Comparison of ENCODE assay signal across 7 cellular contexts in the genomic region with DNA sequence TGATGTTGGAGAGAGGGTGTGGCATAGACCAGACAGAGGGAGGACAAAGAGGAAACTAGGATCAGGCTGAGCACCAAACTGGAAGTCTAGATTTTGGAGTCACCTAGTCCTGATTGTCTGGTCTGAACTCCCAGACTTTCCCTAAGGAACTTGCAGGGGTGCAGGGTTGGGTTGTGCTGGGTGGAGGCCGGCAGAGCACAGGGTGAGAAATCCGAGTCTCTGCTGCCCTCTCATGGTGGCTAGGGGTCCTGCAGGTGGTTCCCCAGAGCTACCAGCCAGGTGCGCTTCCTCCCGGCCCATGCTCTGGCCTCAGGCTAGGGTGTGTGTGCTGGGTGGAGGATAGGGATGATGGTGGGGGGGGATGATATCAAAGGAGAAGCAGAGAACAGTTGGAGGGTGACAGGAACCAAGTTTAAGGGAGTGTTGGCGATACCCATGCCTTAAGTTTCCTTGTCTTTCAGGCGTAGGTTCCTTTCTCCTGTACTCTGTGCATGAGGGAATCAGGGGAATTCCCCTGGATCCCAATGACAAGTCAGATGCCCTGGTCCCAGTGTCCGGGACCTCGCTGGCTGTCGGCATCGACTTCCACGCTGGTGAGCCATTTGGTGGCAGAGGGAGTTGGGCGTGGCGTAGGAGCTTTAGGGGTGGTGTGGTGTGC. TPM values are rescaled to one million over a fixed set of nuclear protein-coding genes. Genes with fewer than 3 reads are reported as not detected.
DNase-seq lines count a peak whose midpoint lies in the region; ATAC-seq and TF ChIP-seq lines count a peak whose summit lies in the region.

No MANE protein-coding gene starts in this region.

- peak; percentile 93 for TF ChIP-seq CTCF in GM13976 (IDR thresholded peaks at IDR 0.05; ENCODE audit: borderline replicate concordance, control extremely low read depth, extremely low read depth, insufficient read depth, missing control alignments)

- no peaks in the 10 kb centered on the region for H3K27me3 Mint-ChIP-seq in T-helper 17 cell

- H3K36me3 Mint-ChIP-seq in T-helper 17 cell (ENCODE audit: low read depth), result no peaks in the 10 kb centered on the region

- in situ Hi-C loops in GM13976 (cut with MboI; ENCODE audit: low sequenced_read_pairs, unreplicated experiment), result no loop called here

- peak; percentile 96 for DNase-seq in GM13976 (ENCODE audit: low spot score)
- peak; percentile 23 for DNase-seq in NCI-H1105 treated with DMSO at 0.1 percent for 48 hours (lab: John Stamatoyannopoulos, UW)
- DNase-seq in T-helper 17 cell, result peak; percentile 60 to 77 (median 64)
- peak; percentile 47 for DNase-seq in amniotic epithelial cell (ENCODE audit: low read depth)
- peak; percentile 94 for DNase-seq in hepatic stellate cell (ENCODE audit: low spot score)
- peak; percentile 60 to 85 for DNase-seq in stimulated activated CD4-positive, alpha-beta T cell treated with anti-CD3 and anti-CD28 coated beads, Interleukin-12 subunit alpha, Interleukin-12 subunit beta, amount 100 ng/mL, for 24 hours (ENCODE audit: low read depth in 2 of 2)

- no peak overlapping the region for H3K27ac Mint-ChIP-seq in T-helper 17 cell

- no peaks in the 10 kb centered on the region for H3K9me3 ChIP-seq in T-helper 17 cell (ENCODE audit: control insufficient read depth, low read length, poor library complexity, severe bottlenecking)

- ATAC-seq in HG02642 (IDR thresholded peaks at IDR 0.05; ENCODE audit: poor library complexity, unreplicated experiment) (peak; percentile 89), T-helper 17 cell (peak; percentile 98)

- H3K4me3 Mint-ChIP-seq in T-helper 17 cell, result no peak overlapping the region

- peaks cover 10% of the 10 kb centered on the region for H3K4me1 Mint-ChIP-seq in T-helper 17 cell

RNA-seq across cellular contexts. Expression of a gene that starts 33.5 kb away (rescaled TPM):
- not detected for total RNA-seq in T-helper 17 cell

RNA-seq across cellular contexts. Expression of a gene that starts 35.6 kb away (rescaled TPM):
- not detected for total RNA-seq in T-helper 17 cell

RNA-seq across cellular contexts. Expression of a gene that starts 46.5 kb away (rescaled TPM):
- 10 to 100 TPM; 28.8 to 36.9 TPM for total RNA-seq in T-helper 17 cell

RNA-seq across cellular contexts. Expression of a gene that starts 54.8 kb away (rescaled TPM):
- 10 to 100 TPM in 1 of 2 donors, 1 to 10 TPM in 1; 3.8 to 11.6 TPM for total RNA-seq in T-helper 17 cell

Comparison
In these comparisons a context has a peak if more than half of its experiments do, and no peak if none do; other contexts are left out.
1. Peak in every context shown above with its lines: DNase-seq and ATAC-seq.
2. DNase-seq: peak in every context shown above with its lines; median percentile 96 in GM13976; 94 in hepatic stellate cell; 72 in stimulated activated CD4-positive, alpha-beta T cell treated with anti-CD3 and anti-CD28 coated beads, Interleukin-12 subunit alpha, Interleukin-12 subunit beta, amount 100 ng/mL, for 24 hours; 64 in T-helper 17 cell; 47 in amniotic epithelial cell; 23 in NCI-H1105 treated with DMSO at 0.1 percent for 48 hours.